1 cellular context compared by ENCODE assay signal in genomic region chr20:13784893-13785715, GRCh38.
TF ChIP-seq lines count a peak whose summit lies in the region.

TSS of gene ESF1 (minus strand) at chr20:13784919. CDS start at chr20:13783140, 1,779 bp downstream.
TSS of gene NDUFAF5 (plus strand) at chr20:13785028. CDS start at chr20:13785069, 41 bp downstream.

TF ChIP-seq in HepG2, 621 proteins besides CTCF, POLR2A, EP300 and RAD21 (continued from another document and continues in another):
- peak; percentile 91; the same call in 1 of the 2 replicates for TF ChIP-seq ERF (CRISPR knock-in tag; IDR thresholded peaks at IDR 0.05)
- peak; percentile 98 for TF ChIP-seq RNF2 (conservative IDR thresholded peaks at IDR 0.05; ENCODE audit: low read depth)
- TF ChIP-seq SMAD3 (CRISPR knock-in tag; IDR thresholded peaks at IDR 0.05) = peak; percentile 92
- TF ChIP-seq THAP11 (CRISPR knock-in tag; IDR thresholded peaks at IDR 0.05) = peak; percentile 96
- peak; percentile 49 for TF ChIP-seq NFYB (CRISPR knock-in tag; IDR thresholded peaks at IDR 0.05)
- TF ChIP-seq FOSL2 (CRISPR knock-in tag; IDR thresholded peaks at IDR 0.05) = peak; percentile 86
- peak; percentile 81; the same call in 1 of the 2 replicates for TF ChIP-seq SIX1 (CRISPR knock-in tag; IDR thresholded peaks at IDR 0.05; ENCODE audit: borderline replicate concordance)
- TF ChIP-seq REXO4 (CRISPR knock-in tag; IDR thresholded peaks at IDR 0.05; ENCODE audit: borderline replicate concordance) = no peak
- TF ChIP-seq ZNF17 (CRISPR knock-in tag; IDR thresholded peaks at IDR 0.05) = 0 out of 2 replicates have a peak, but pooled peaks have one; percentile 84
- TF ChIP-seq SRF (IDR thresholded peaks at IDR 0.05; ENCODE audit: low read depth, low read length) = peak; percentile 47; the same call in 1 of the 2 replicates
- TF ChIP-seq NR0B2 (CRISPR knock-in tag; IDR thresholded peaks at IDR 0.05) = peak; percentile 98; the same call in 1 of the 2 replicates
- no peak for TF ChIP-seq ATAD3A (CRISPR knock-in tag; IDR thresholded peaks at IDR 0.05)
- no peak for TF ChIP-seq RNF219 (CRISPR knock-in tag; IDR thresholded peaks at IDR 0.05)
- peak; percentile 49; the same call in 1 of the 2 replicates for TF ChIP-seq ZMYM3 (CRISPR knock-in tag; IDR thresholded peaks at IDR 0.05)
- no peak for TF ChIP-seq NBN (conservative IDR thresholded peaks at IDR 0.05)
- TF ChIP-seq ZFP41 (CRISPR knock-in tag; IDR thresholded peaks at IDR 0.05; ENCODE audit: borderline replicate concordance) = no peak
- TF ChIP-seq CREB1 (IDR thresholded peaks at IDR 0.05) = peak; percentile 89
- peak; percentile 83 for TF ChIP-seq CREB1 (CRISPR knock-in tag; IDR thresholded peaks at IDR 0.05)
- TF ChIP-seq TRIM22 (IDR thresholded peaks at IDR 0.05) = no peak
- no peak; the same call in 1 of the 2 replicates for TF ChIP-seq ZNF775 (CRISPR knock-in tag; IDR thresholded peaks at IDR 0.05; ENCODE audit: borderline replicate concordance)
- peak; percentile 60; the same call in 1 of the 2 replicates for TF ChIP-seq ZSCAN12 (CRISPR knock-in tag; IDR thresholded peaks at IDR 0.05)
- TF ChIP-seq MIER3 (CRISPR knock-in tag; IDR thresholded peaks at IDR 0.05; ENCODE audit: borderline replicate concordance) = peak; percentile 94; the same call in 1 of the 2 replicates
- TF ChIP-seq KLF13 (CRISPR knock-in tag; IDR thresholded peaks at IDR 0.05) = peak; percentile 69; the same call in 1 of the 2 replicates
- peak; percentile 97 for TF ChIP-seq ZNF235 (CRISPR knock-in tag; IDR thresholded peaks at IDR 0.05; ENCODE audit: borderline replicate concordance)
- peak; percentile 84 for TF ChIP-seq MIER2 (CRISPR knock-in tag; IDR thresholded peaks at IDR 0.05)
- TF ChIP-seq ZMAT3 (CRISPR knock-in tag; conservative IDR thresholded peaks at IDR 0.05) = peak; percentile 99
- TF ChIP-seq ZFP36L1 (CRISPR knock-in tag; IDR thresholded peaks at IDR 0.05) = peak; percentile 87
- TF ChIP-seq MBD4 (IDR thresholded peaks at IDR 0.05; ENCODE audit: borderline replicate concordance, low read length) = no peak
- TF ChIP-seq HES4 (CRISPR knock-in tag; IDR thresholded peaks at IDR 0.05; ENCODE audit: borderline replicate concordance) = 0 out of 2 replicates have a peak, but pooled peaks have one; percentile 92
- TF ChIP-seq HOXA7 (CRISPR knock-in tag; IDR thresholded peaks at IDR 0.05) = peak; percentile 94
- peak; percentile 97 for TF ChIP-seq ZNF124 (CRISPR knock-in tag; IDR thresholded peaks at IDR 0.05)
- no peak for TF ChIP-seq NONO (IDR thresholded peaks at IDR 0.05)
- peak; percentile 100 for TF ChIP-seq NONO (CRISPR knock-in tag; conservative IDR thresholded peaks at IDR 0.05)
- TF ChIP-seq ZNF432 (CRISPR knock-in tag; IDR thresholded peaks at IDR 0.05; ENCODE audit: borderline replicate concordance) = 0 out of 2 replicates have a peak, but pooled peaks have one; percentile 63
- TF ChIP-seq ZNF598 (CRISPR knock-in tag; IDR thresholded peaks at IDR 0.05; ENCODE audit: borderline replicate concordance) = peak; percentile 92; the same call in 1 of the 2 replicates
- TF ChIP-seq ATM (IDR thresholded peaks at IDR 0.05; ENCODE audit: borderline replicate concordance) = no peak
- no peak; the same call in 1 of the 2 replicates for TF ChIP-seq CBX2 (IDR thresholded peaks at IDR 0.05; ENCODE audit: low read depth, low read length)
- 0 out of 2 replicates have a peak, but pooled peaks have one; percentile 6 for TF ChIP-seq CBX2 (CRISPR knock-in tag; IDR thresholded peaks at IDR 0.05; ENCODE audit: low read depth)
- TF ChIP-seq RBFOX2 (IDR thresholded peaks at IDR 0.05; ENCODE audit: low read depth, low read length) = peak; percentile 98
- TF ChIP-seq GZF1 (CRISPR knock-in tag; IDR thresholded peaks at IDR 0.05) = peak; percentile 86; the same call in 1 of the 2 replicates
- TF ChIP-seq ZNF619 (CRISPR knock-in tag; IDR thresholded peaks at IDR 0.05) = no peak; the same call in 1 of the 2 replicates
- TF ChIP-seq ZNF709 (CRISPR knock-in tag; IDR thresholded peaks at IDR 0.05) = peak; percentile 87; the same call in 1 of the 2 replicates
- no peak for TF ChIP-seq BCLAF1 (IDR thresholded peaks at IDR 0.05)
- TF ChIP-seq NFAT5 (CRISPR knock-in tag; IDR thresholded peaks at IDR 0.05) = 0 out of 2 replicates have a peak, but pooled peaks have one; percentile 16
- TF ChIP-seq ZNF713 (CRISPR knock-in tag; IDR thresholded peaks at IDR 0.05) = no peak
- TF ChIP-seq ZNF720 (CRISPR knock-in tag; IDR thresholded peaks at IDR 0.05) = peak; percentile 93; the same call in 1 of the 2 replicates
- peak; percentile 82; the same call in 1 of the 2 replicates for TF ChIP-seq ZNF281 (CRISPR knock-in tag; IDR thresholded peaks at IDR 0.05; ENCODE audit: borderline replicate concordance)
- TF ChIP-seq ARID5B (CRISPR knock-in tag; IDR thresholded peaks at IDR 0.05) = peak; percentile 85
